15 cellular contexts compared by ENCODE assay signal in the genomic region with DNA sequence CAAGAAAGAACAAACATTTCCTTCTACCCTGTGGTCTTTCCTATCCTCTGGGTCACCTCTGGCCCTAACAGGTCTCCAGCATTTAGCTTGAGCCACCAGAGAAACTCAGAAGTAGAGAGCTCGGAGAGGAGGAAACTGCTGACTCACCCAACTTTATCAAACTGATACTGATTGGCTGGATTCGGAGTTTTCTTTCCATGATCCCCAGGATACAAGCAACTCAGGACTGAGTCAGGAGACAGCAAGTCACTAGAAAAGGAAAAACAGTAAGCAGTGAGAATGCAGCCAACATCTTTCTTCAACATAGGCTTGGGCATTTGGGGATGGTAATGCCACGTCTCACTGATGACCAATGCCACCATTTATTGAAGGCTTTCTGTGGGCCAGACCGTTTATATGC. TPM values are rescaled to one million over a fixed set of nuclear protein-coding genes. Genes with fewer than 3 reads are reported as not detected.
DNase-seq lines count a peak whose midpoint lies in the region; TF ChIP-seq lines count a peak whose summit lies in the region.
"Had no signal": no experiment of that assay in that cellular context is flagged by ENCODE, and none has a peak within 500 bp of the region (broad histone marks: within the 10 kb centered on the region; RNA-seq: fewer than 3 reads in every experiment).

No MANE protein-coding gene starts in this region.

- no peak overlapping the region for H3K4me2 ChIP-seq in SK-N-SH

- TF ChIP-seq RAD21 in SK-N-SH (IDR thresholded peaks at IDR 0.05; ENCODE audit: low read length), result no peak

- peak overlapping the region; percentile 5; the same call in 1 of the 2 replicates for H3K9ac ChIP-seq in SK-N-SH

- H3K27ac ChIP-seq in SK-N-SH (ENCODE audit: low read depth in 2 of 2, low read length in 1 of 2), result peak overlapping the region in 1 of 2 experiments; percentile 37; a peak in 2 of 4 replicates
- H3K27ac ChIP-seq: SJSA1, skin epidermis, thyroid gland had no signal

- no peak overlapping the region for H3K4me3 ChIP-seq in SK-N-SH (ENCODE audit: low read depth in 2 of 2, low read length in 1 of 2)
- H3K4me3 ChIP-seq in epithelial cell of esophagus (ENCODE audit: low read length), result no peak overlapping the region
- no peak overlapping the region for H3K4me3 ChIP-seq in skeletal muscle cell (ENCODE audit: low read depth, low read length)
- H3K4me3 ChIP-seq: HAP-1, SJSA1, skin epidermis, thyroid gland had no signal

- H3K4me1 ChIP-seq in SK-N-SH (ENCODE audit: control insufficient read depth in 1 of 2, insufficient read depth in 2 of 2, low read depth in 1 of 2, low read length in 1 of 2), result peaks cover 5 to 24% of the 10 kb centered on the region in 2 experiments; a peak in 2 of 4 replicates
- H3K4me1 ChIP-seq: HAP-1, SJSA1, thyroid gland had no signal

- no peak for TF ChIP-seq EP300 in SK-N-SH (IDR thresholded peaks at IDR 0.05; ENCODE audit: borderline replicate concordance in 1 of 2, low read depth in 1 of 2, low read length in 1 of 2)

- TF ChIP-seq CTCF in SK-N-SH (IDR thresholded peaks at IDR 0.05), result no peak
- no peak for TF ChIP-seq CTCF in epithelial cell of esophagus (IDR thresholded peaks at IDR 0.05; ENCODE audit: insufficient read depth, low read depth, low read length, missing control alignments)

- POLR2A ChIA-PET in SK-N-SH (lab: Yijun Ruan, JAX), result no interaction called here

- H3K9me3 ChIP-seq in SK-N-SH, result no peaks in the 10 kb centered on the region
- H3K9me3 ChIP-seq: HAP-1, SJSA1, thyroid gland had no signal

- H3F3A ChIP-seq in SK-N-SH (replicated peaks; ENCODE audit: insufficient read depth), result peaks cover 5% of the 10 kb centered on the region

- H3K79me2 ChIP-seq in SK-N-SH (ENCODE audit: insufficient read depth), result peaks cover 7% of the 10 kb centered on the region; the same call in 1 of the 2 replicates

- DNase-seq in GM04504 (ENCODE audit: low read depth), result peak; percentile 48
- no peak for DNase-seq in SK-N-SH
- DNase-seq in epithelial cell of esophagus (ENCODE audit: low read depth), result peak; percentile 60
- DNase-seq in skeletal muscle cell (ENCODE audit: low read depth), result peak; percentile 37
- DNase-seq in NCI-H1930 (lab: John Stamatoyannopoulos, UW), result no peak
- DNase-seq in GM19238 (ENCODE audit: insufficient read length, low spot score), result no peak
- DNase-seq in activated gamma-delta T cell (lab: John Stamatoyannopoulos, UW), result no peak
- DNase-seq: activated CD4-positive, alpha-beta T cell treated with anti-CD3 and anti-CD28 coated beads for 48 hours; activated effector memory CD4-positive, alpha-beta T cell treated with anti-CD3 and anti-CD28 coated beads, Interleukin-2, amount 50 U/mL, for 16 hours; NCI-H1417 treated with DMSO at 0.1 percent for 48 hours; NCI-H82; thyroid gland had no signal

- 46% methylated on average over 4 of the region's 4 CpGs for whole genome bisulfite sequencing in SK-N-SH (ENCODE audit: low lambda C conversion rate)

- H3K9me2 ChIP-seq in SK-N-SH, result no peaks in the 10 kb centered on the region

- H4K20me1 ChIP-seq in SK-N-SH (ENCODE audit: insufficient read depth), result no peaks in the 10 kb centered on the region

- CTCF ChIA-PET in SK-N-SH (lab: Yijun Ruan, JAX), result no interaction called here

- no peaks in the 10 kb centered on the region for H3K27me3 ChIP-seq in SK-N-SH (ENCODE audit: insufficient read depth)
- H3K27me3 ChIP-seq: SJSA1, thyroid gland had no signal

- H2AFZ ChIP-seq in SK-N-SH (ENCODE audit: low read depth), result no peak overlapping the region

- H3K36me3 ChIP-seq in SK-N-SH (replicated peaks in 1 of 2; ENCODE audit: control insufficient read depth in 1 of 2, insufficient read depth in 2 of 2, low read length in 1 of 2), result peaks cover 73 to 89% of the 10 kb centered on the region in 2 experiments

TF ChIP-seq in SK-N-SH, 30 proteins besides CTCF, POLR2A, EP300 and RAD21:
- TF ChIP-seq, protein P1, sequence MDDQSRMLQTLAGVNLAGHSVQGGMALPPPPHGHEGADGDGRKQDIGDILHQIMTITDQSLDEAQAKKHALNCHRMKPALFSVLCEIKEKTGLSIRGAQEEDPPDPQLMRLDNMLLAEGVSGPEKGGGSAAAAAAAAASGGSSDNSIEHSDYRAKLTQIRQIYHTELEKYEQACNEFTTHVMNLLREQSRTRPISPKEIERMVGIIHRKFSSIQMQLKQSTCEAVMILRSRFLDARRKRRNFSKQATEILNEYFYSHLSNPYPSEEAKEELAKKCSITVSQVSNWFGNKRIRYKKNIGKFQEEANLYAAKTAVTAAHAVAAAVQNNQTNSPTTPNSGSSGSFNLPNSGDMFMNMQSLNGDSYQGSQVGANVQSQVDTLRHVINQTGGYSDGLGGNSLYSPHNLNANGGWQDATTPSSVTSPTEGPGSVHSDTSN (IDR thresholded peaks at IDR 0.05), result no peak
- TF ChIP-seq EZH2phosphoT487 (IDR thresholded peaks at IDR 0.05; ENCODE audit: borderline replicate concordance, low read depth), result no peak
- TF ChIP-seq, protein P2, sequence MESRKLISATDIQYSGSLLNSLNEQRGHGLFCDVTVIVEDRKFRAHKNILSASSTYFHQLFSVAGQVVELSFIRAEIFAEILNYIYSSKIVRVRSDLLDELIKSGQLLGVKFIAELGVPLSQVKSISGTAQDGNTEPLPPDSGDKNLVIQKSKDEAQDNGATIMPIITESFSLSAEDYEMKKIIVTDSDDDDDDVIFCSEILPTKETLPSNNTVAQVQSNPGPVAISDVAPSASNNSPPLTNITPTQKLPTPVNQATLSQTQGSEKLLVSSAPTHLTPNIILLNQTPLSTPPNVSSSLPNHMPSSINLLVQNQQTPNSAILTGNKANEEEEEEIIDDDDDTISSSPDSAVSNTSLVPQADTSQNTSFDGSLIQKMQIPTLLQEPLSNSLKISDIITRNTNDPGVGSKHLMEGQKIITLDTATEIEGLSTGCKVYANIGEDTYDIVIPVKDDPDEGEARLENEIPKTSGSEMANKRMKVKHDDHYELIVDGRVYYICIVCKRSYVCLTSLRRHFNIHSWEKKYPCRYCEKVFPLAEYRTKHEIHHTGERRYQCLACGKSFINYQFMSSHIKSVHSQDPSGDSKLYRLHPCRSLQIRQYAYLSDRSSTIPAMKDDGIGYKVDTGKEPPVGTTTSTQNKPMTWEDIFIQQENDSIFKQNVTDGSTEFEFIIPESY (IDR thresholded peaks at IDR 0.05; ENCODE audit: borderline replicate concordance, low read depth), result no peak
- no peak for TF ChIP-seq TAF1 (IDR thresholded peaks at IDR 0.05; ENCODE audit: borderline replicate concordance, low read depth, low read length)
- no peak for TF ChIP-seq TCF12 (IDR thresholded peaks at IDR 0.05)
- TF ChIP-seq RXRA (IDR thresholded peaks at IDR 0.05; ENCODE audit: borderline replicate concordance, low read depth), result no peak
- TF ChIP-seq FOSL2 (IDR thresholded peaks at IDR 0.05; ENCODE audit: borderline replicate concordance, low read depth), result peak; percentile 21; the same call in 1 of the 2 replicates
- TF ChIP-seq, protein P3, sequence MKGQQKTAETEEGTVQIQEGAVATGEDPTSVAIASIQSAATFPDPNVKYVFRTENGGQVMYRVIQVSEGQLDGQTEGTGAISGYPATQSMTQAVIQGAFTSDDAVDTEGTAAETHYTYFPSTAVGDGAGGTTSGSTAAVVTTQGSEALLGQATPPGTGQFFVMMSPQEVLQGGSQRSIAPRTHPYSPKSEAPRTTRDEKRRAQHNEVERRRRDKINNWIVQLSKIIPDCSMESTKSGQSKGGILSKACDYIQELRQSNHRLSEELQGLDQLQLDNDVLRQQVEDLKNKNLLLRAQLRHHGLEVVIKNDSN (IDR thresholded peaks at IDR 0.05; ENCODE audit: borderline replicate concordance, low read depth), result no peak
- TF ChIP-seq, protein P4, sequence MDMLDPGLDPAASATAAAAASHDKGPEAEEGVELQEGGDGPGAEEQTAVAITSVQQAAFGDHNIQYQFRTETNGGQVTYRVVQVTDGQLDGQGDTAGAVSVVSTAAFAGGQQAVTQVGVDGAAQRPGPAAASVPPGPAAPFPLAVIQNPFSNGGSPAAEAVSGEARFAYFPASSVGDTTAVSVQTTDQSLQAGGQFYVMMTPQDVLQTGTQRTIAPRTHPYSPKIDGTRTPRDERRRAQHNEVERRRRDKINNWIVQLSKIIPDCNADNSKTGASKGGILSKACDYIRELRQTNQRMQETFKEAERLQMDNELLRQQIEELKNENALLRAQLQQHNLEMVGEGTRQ (IDR thresholded peaks at IDR 0.05; ENCODE audit: borderline replicate concordance, low read depth, low read length), result no peak
TF ChIP-seq in SK-N-SH: peak in this region for 1.

RNA-seq across cellular contexts. Expression of a gene that starts 32.7 kb away (rescaled TPM):
- 95.9 and 141 TPM in 2 replicates for polyA plus RNA-seq in SK-N-SH (2012; rRNA removed)
- polyA plus RNA-seq in SK-N-SH (2012; cell fraction: cytosol; rRNA removed), result 64.7 and 68.6 TPM in 2 replicates
- polyA plus RNA-seq in SK-N-SH (2012; cell fraction: nucleus; rRNA removed), result 373 and 391 TPM in 2 replicates

RNA-seq across cellular contexts. Expression of a gene that starts 40.8 kb away (rescaled TPM):
- 3.5 TPM in 2 replicates for polyA plus RNA-seq in SK-N-SH (2012; rRNA removed)
- 4.2 and 4.3 TPM in 2 replicates for polyA plus RNA-seq in SK-N-SH (2012; cell fraction: cytosol; rRNA removed)
- polyA plus RNA-seq in SK-N-SH (2012; cell fraction: nucleus; rRNA removed), result 0.72 and 1.1 TPM in 2 replicates

Comparison
In these comparisons a context has a peak if more than half of its experiments do, and no peak if none do; other contexts are left out.
1. DNase-seq: peak in GM04504 (single experiment), epithelial cell of esophagus (single experiment) and skeletal muscle cell (single experiment); none in SK-N-SH (single experiment), NCI-H1930 (0 of 2), GM19238 (single experiment) and activated gamma-delta T cell (single experiment).